28 cellular contexts compared by ENCODE assay signal in genomic region chr3:42165211-42165610, GRCh38.
DNase-seq lines count a peak whose midpoint lies in the region; TF ChIP-seq lines count a peak whose summit lies in the region.
"Had no signal": no experiment of that assay in that cellular context is flagged by ENCODE, and none has a peak within 500 bp of the region (broad histone marks: within the 10 kb centered on the region; RNA-seq: fewer than 3 reads in every experiment).

No MANE protein-coding gene starts in this region.

- TF ChIP-seq CTCF in dorsolateral prefrontal cortex (IDR thresholded peaks at IDR 0.05 in 54 of 56, conservative IDR thresholded peaks at IDR 0.05 in 2 of 56; ENCODE audit: low read depth in 1 of 56, partially characterized antibody in 56 of 56): no peak

- H4K91ac ChIP-seq in trophoblast cell (ENCODE audit: low read depth, low read length): no peak overlapping the region

- H3K9me3 Mint-ChIP-seq in activated naive CD4-positive, alpha-beta T cell treated with anti-CD3 and anti-CD28 coated beads, Interleukin-2, amount 10 ng/mL, durations not matched to agents 7 days and 5 days: no peaks in the 10 kb centered on the region
- H3K9me3 Mint-ChIP-seq: activated naive CD4-positive, alpha-beta T cell treated with anti-CD3 and anti-CD28 coated beads for 36 hours; immature natural killer cell; neural crest cell had no signal

- no peak overlapping the region for H4K8ac ChIP-seq in trophoblast cell (ENCODE audit: low read depth, low read length)

- H2AK5ac ChIP-seq in trophoblast cell (ENCODE audit: low read length): no peak overlapping the region

- no peak overlapping the region for H2BK120ac ChIP-seq in trophoblast cell (ENCODE audit: insufficient read depth, low read length, poor library complexity)

- H3K27me3 ChIP-seq in dorsolateral prefrontal cortex (no peaks in the 10 kb centered on the region), trophoblast cell (ENCODE audit: insufficient read depth, low read length) (no peaks in the 10 kb centered on the region)
- H3K27me3 ChIP-seq: upper lobe of right lung had no signal

- no peak overlapping the region for H3K4me3 Mint-ChIP-seq in activated naive CD4-positive, alpha-beta T cell treated with anti-CD3 and anti-CD28 coated beads, Interleukin-2, amount 10 ng/mL, durations not matched to agents 7 days and 5 days
- H3K4me3 Mint-ChIP-seq: activated CD8-positive, alpha-beta memory T cell treated with anti-CD3 and anti-CD28 coated beads, Interleukin-2, amount 10 ng/mL, durations not matched to agents 7 days and 5 days; activated naive CD4-positive, alpha-beta T cell treated with anti-CD3 and anti-CD28 coated beads for 36 hours; CD4-positive, alpha-beta memory T cell; immature natural killer cell; neural crest cell had no signal

- H2BK5ac ChIP-seq in trophoblast cell (ENCODE audit: low read depth, low read length, poor library complexity): no peak overlapping the region

- CTCF ChIA-PET in activated naive CD4-positive, alpha-beta T cell treated with anti-CD3 and anti-CD28 coated beads, Interleukin-2, amount 10 ng/mL, durations not matched to agents 7 days and 5 days (lab: Charles Lee): no interaction called here

- no peak overlapping the region for H2BK12ac ChIP-seq in trophoblast cell (ENCODE audit: low read length)

- H2AFZ ChIP-seq in trophoblast cell (ENCODE audit: insufficient read depth, low read length, poor library complexity): no peak overlapping the region
- H2AFZ ChIP-seq: parathyroid adenoma had no signal

- H3K27me3 Mint-ChIP-seq in activated naive CD4-positive, alpha-beta T cell treated with anti-CD3 and anti-CD28 coated beads, Interleukin-2, amount 10 ng/mL, durations not matched to agents 7 days and 5 days: no peaks in the 10 kb centered on the region
- H3K27me3 Mint-ChIP-seq: activated CD8-positive, alpha-beta memory T cell treated with anti-CD3 and anti-CD28 coated beads, Interleukin-2, amount 10 ng/mL, durations not matched to agents 7 days and 5 days; CD4-positive, alpha-beta memory T cell had no signal

- H3K27ac Mint-ChIP-seq in activated naive CD4-positive, alpha-beta T cell treated with anti-CD3 and anti-CD28 coated beads, Interleukin-2, amount 10 ng/mL, durations not matched to agents 7 days and 5 days: peak overlapping the region; percentile 28
- H3K27ac Mint-ChIP-seq: activated CD8-positive, alpha-beta memory T cell treated with anti-CD3 and anti-CD28 coated beads, Interleukin-2, amount 10 ng/mL, durations not matched to agents 7 days and 5 days; activated naive CD4-positive, alpha-beta T cell treated with anti-CD3 and anti-CD28 coated beads for 36 hours; immature natural killer cell had no signal

- H3K14ac ChIP-seq in trophoblast cell (ENCODE audit: low read length): no peak overlapping the region

- H3K27ac ChIP-seq in dorsolateral prefrontal cortex (peak overlapping the region in 30 of 59 donors; percentile 2 to 81 (median 48)), trophoblast cell (ENCODE audit: low read depth, low read length) (no peak overlapping the region)
- H3K27ac ChIP-seq: parathyroid adenoma, upper lobe of right lung had no signal

- DNase-seq in activated naive CD4-positive, alpha-beta T cell treated with anti-CD3 and anti-CD28 coated beads, Interleukin-2, amount 10 ng/mL, durations not matched to agents 7 days and 5 days: no peak
- no peak for DNase-seq in activated naive CD4-positive, alpha-beta T cell treated with anti-CD3 and anti-CD28 coated beads, Interleukin-2, amount 50 U/mL, for 16 hours
- DNase-seq in dorsolateral prefrontal cortex: peak in 1 of 10 donors; percentile 40
- DNase-seq in trophoblast cell: no peak
- DNase-seq in stimulated activated CD4-positive, alpha-beta T cell treated with anti-CD3 and anti-CD28 coated beads, Interleukin-4, amount 100 ng/mL, for 4 hours: no peak
- DNase-seq in NCI-H510A treated with DMSO at 0.1 percent for 48 hours (lab: John Stamatoyannopoulos, UW): no peak
- DNase-seq in NCI-H774 (lab: John Stamatoyannopoulos, UW): no peak
- no peak for DNase-seq in NOMO-1 treated with dmso at 0.1 percent for 144 hours (lab: John Stamatoyannopoulos, UW; ENCODE audit: unreplicated experiment)
- DNase-seq: activated CD4-positive, alpha-beta T cell treated with anti-CD3 and anti-CD28 coated beads, Interleukin-2, amount 50 U/mL, for 4 hours; activated CD8-positive, alpha-beta memory T cell treated with anti-CD3 and anti-CD28 coated beads, Interleukin-2, amount 10 ng/mL, durations not matched to agents 7 days and 5 days; activated naive CD4-positive, alpha-beta T cell treated with anti-CD3 and anti-CD28 coated beads for 36 hours; amniotic stem cell; CD4-positive, alpha-beta memory T cell; DMS153; immature natural killer cell; left colon; mammary epithelial cell; NCI-H1436; NCI-H2081; NCI-H526; NK-92 treated with Interleukin-12 subunit alpha and Interleukin-12 subunit beta, amount 100 ng/mL, for 24 hours; right cardiac atrium; stimulated activated CD4-positive, alpha-beta T cell treated with anti-CD3 and anti-CD28 coated beads, Interleukin-2, amount 100 ng/mL, for 48 hours; upper lobe of right lung had no signal

- no peak overlapping the region for H3K23ac ChIP-seq in trophoblast cell (ENCODE audit: low read length)

- H3K79me2 ChIP-seq in trophoblast cell (ENCODE audit: control insufficient read depth, insufficient read depth, low read length, poor library complexity): peaks cover 3% of the 10 kb centered on the region

- peak overlapping the region; percentile 29 for H3K4ac ChIP-seq in trophoblast cell (ENCODE audit: low read depth, low read length)

- no peak overlapping the region for H3K18ac ChIP-seq in trophoblast cell (ENCODE audit: low read length)

- intact Hi-C loops in dorsolateral prefrontal cortex (cut with DNase I): no loop called here

- H3K4me3 ChIP-seq in dorsolateral prefrontal cortex: no peak overlapping the region
- H3K4me3 ChIP-seq in trophoblast cell (ENCODE audit: low read depth, low read length): no peak overlapping the region
- H3K4me3 ChIP-seq: A549, HAP-1, upper lobe of right lung had no signal

- no peaks in the 10 kb centered on the region for H3K36me3 Mint-ChIP-seq in activated naive CD4-positive, alpha-beta T cell treated with anti-CD3 and anti-CD28 coated beads, Interleukin-2, amount 10 ng/mL, durations not matched to agents 7 days and 5 days
- H3K36me3 Mint-ChIP-seq: CD4-positive, alpha-beta memory T cell; immature natural killer cell had no signal

- peaks cover 11 to 22% of the 10 kb centered on the region in 2 experiments for H3K4me1 ChIP-seq in trophoblast cell (ENCODE audit: control insufficient read depth in 1 of 2, insufficient read depth in 2 of 2, low read length in 2 of 2)
- H3K4me1 ChIP-seq: HAP-1 had no signal

- no CpG with 5 or more reads among the region's 4 CpGs for WGBS in trophoblast cell (ENCODE audit: extremely low coverage, insufficient coverage, insufficient read length)

- no peaks in the 10 kb centered on the region for H3K9me3 ChIP-seq in trophoblast cell (ENCODE audit: insufficient read depth, low read depth, low read length)
- H3K9me3 ChIP-seq: A549, HAP-1, upper lobe of right lung had no signal

- no peaks in the 10 kb centered on the region for H3K36me3 ChIP-seq in trophoblast cell (ENCODE audit: control insufficient read depth in 1 of 2, insufficient read depth in 2 of 2, low read length in 2 of 2)
- H3K36me3 ChIP-seq: HAP-1, upper lobe of right lung had no signal

- H3K4me2 ChIP-seq in trophoblast cell (ENCODE audit: low read length): no peak overlapping the region
- H3K4me2 ChIP-seq: A549 had no signal

- no peak overlapping the region for H4K12ac ChIP-seq in trophoblast cell (ENCODE audit: low read depth, low read length)

- peaks cover 52% of the 10 kb centered on the region for H3K4me1 Mint-ChIP-seq in activated naive CD4-positive, alpha-beta T cell treated with anti-CD3 and anti-CD28 coated beads, Interleukin-2, amount 10 ng/mL, durations not matched to agents 7 days and 5 days

- no peak overlapping the region for H3K9ac ChIP-seq in trophoblast cell (ENCODE audit: low read length)
- H3K9ac ChIP-seq: parathyroid adenoma had no signal

- H3K79me1 ChIP-seq in trophoblast cell (ENCODE audit: low read length): peaks cover 4% of the 10 kb centered on the region
